In genomic region chr1:236282719-236283118, GRCh38 we compare ENCODE assay signal across 9 cellular contexts. TPM values are rescaled to one million over a fixed set of nuclear protein-coding genes. Genes with fewer than 3 reads are reported as not detected.
DNase-seq lines count a peak whose midpoint lies in the region; ATAC-seq and TF ChIP-seq lines count a peak whose summit lies in the region.
"Had no signal": no experiment of that assay in that cellular context is flagged by ENCODE, and none has a peak within 500 bp of the region (broad histone marks: within the 10 kb centered on the region; RNA-seq: fewer than 3 reads in every experiment).

No MANE protein-coding gene starts in this region.

- H3K27me3 ChIP-seq in lower lobe of right lung (ENCODE audit: low read depth) (peaks cover 7% of the 10 kb centered on the region), tibial nerve (peaks cover 0 to 9% of the 10 kb centered on the region in 2 donors)

- H3K27ac ChIP-seq in lower lobe of right lung (peak overlapping the region; percentile 80), tibial nerve (peak overlapping the region in 1 of 4 donors; percentile 87)
- H3K27ac ChIP-seq: SJSA1 had no signal

- H3K4me3 ChIP-seq in lower lobe of right lung: peak overlapping the region; percentile 70
- peak overlapping the region; percentile 72 to 91 (median 78) for H3K4me3 ChIP-seq in tibial nerve

- TF ChIP-seq POLR2A in tibial nerve (IDR thresholded peaks at IDR 0.05): no peak

- no peak for ATAC-seq in lower lobe of right lung

- CTCF ChIA-PET in activated naive CD4-positive, alpha-beta T cell treated with anti-CD3 and anti-CD28 coated beads for 36 hours (lab: Charles Lee): interaction anchor here (0.6 kb wide), 1 partner anchor 220 kb away, joined by 4 read pairs; no protein-coding TSS in a partner anchor

- no peaks in the 10 kb centered on the region for H3K36me3 Mint-ChIP-seq in activated naive CD4-positive, alpha-beta T cell treated with anti-CD3 and anti-CD28 coated beads for 36 hours (ENCODE audit: low read depth)
- H3K36me3 Mint-ChIP-seq in activated naive CD8-positive, alpha-beta T cell: no peaks in the 10 kb centered on the region

- peak overlapping the region; percentile 91 for H3K4me3 Mint-ChIP-seq in activated naive CD4-positive, alpha-beta T cell treated with anti-CD3 and anti-CD28 coated beads for 36 hours
- peak overlapping the region; percentile 92 for H3K4me3 Mint-ChIP-seq in activated naive CD8-positive, alpha-beta T cell

- intact Hi-C loops in activated naive CD4-positive, alpha-beta T cell treated with anti-CD3 and anti-CD28 coated beads for 36 hours (cut with micrococcal nuclease): loop anchor here (1.0 to 10.0 kb wide), 6 partner anchors 68 to 1268 kb away; partner anchors contain the start of genes MTR and TOMM20
- intact Hi-C loops in lower lobe of right lung (cut with DNase I): no loop called here
- intact Hi-C loops in posterior vena cava (cut with DNase I): no loop called here

- no peak for TF ChIP-seq EP300 in tibial nerve (IDR thresholded peaks at IDR 0.05)

- H3K9me3 ChIP-seq in lower lobe of right lung (no peaks in the 10 kb centered on the region), tibial nerve (no peaks in the 10 kb centered on the region)
- H3K9me3 ChIP-seq: SJSA1 had no signal

- DNase-seq in activated naive CD4-positive, alpha-beta T cell treated with anti-CD3 and anti-CD28 coated beads for 36 hours: no peak
- DNase-seq in activated naive CD4-positive, alpha-beta T cell treated with Interleukin-2 at 50 U/mL for 16 hours: no peak
- no peak for DNase-seq in lower lobe of right lung
- DNase-seq in tibial nerve (ENCODE audit: low spot score in 2 of 2): no peak
- no peak for DNase-seq in posterior vena cava (ENCODE audit: low spot score)
- no peak for DNase-seq in HuH-7 (ENCODE audit: low spot score)
- DNase-seq in mucosa of gallbladder (ENCODE audit: low spot score): no peak

- H3K27ac Mint-ChIP-seq in activated naive CD4-positive, alpha-beta T cell treated with anti-CD3 and anti-CD28 coated beads for 36 hours: no peak overlapping the region
- peak overlapping the region; percentile 94 for H3K27ac Mint-ChIP-seq in activated naive CD8-positive, alpha-beta T cell

- WGBS in tibial nerve, 2 donors: 70 to 73% methylated on average over 2 of the region's 2 CpGs

- no peak for TF ChIP-seq CTCF in lower lobe of right lung (IDR thresholded peaks at IDR 0.05)
- no peak for TF ChIP-seq CTCF in tibial nerve (IDR thresholded peaks at IDR 0.05)

- H3K4me1 ChIP-seq in lower lobe of right lung: peaks cover 16% of the 10 kb centered on the region
- peaks cover 0 to 14% (median 2%) of the 10 kb centered on the region in 4 donors for H3K4me1 ChIP-seq in tibial nerve

- H3K36me3 ChIP-seq in lower lobe of right lung: no peaks in the 10 kb centered on the region
- no peaks in the 10 kb centered on the region for H3K36me3 ChIP-seq in tibial nerve
- H3K36me3 ChIP-seq: SJSA1 had no signal

- peaks cover 1% of the 10 kb centered on the region for H3K9me3 Mint-ChIP-seq in activated naive CD4-positive, alpha-beta T cell treated with anti-CD3 and anti-CD28 coated beads for 36 hours
- H3K9me3 Mint-ChIP-seq in activated naive CD8-positive, alpha-beta T cell (ENCODE audit: low read depth): no peaks in the 10 kb centered on the region

- H3K27me3 Mint-ChIP-seq in activated naive CD4-positive, alpha-beta T cell treated with anti-CD3 and anti-CD28 coated beads for 36 hours (ENCODE audit: low read depth): no peaks in the 10 kb centered on the region
- no peaks in the 10 kb centered on the region for H3K27me3 Mint-ChIP-seq in activated naive CD8-positive, alpha-beta T cell

- peaks cover 41% of the 10 kb centered on the region for H3K4me1 Mint-ChIP-seq in activated naive CD4-positive, alpha-beta T cell treated with anti-CD3 and anti-CD28 coated beads for 36 hours (ENCODE audit: low read depth)
- H3K4me1 Mint-ChIP-seq in activated naive CD8-positive, alpha-beta T cell (ENCODE audit: low read depth): peaks cover 43% of the 10 kb centered on the region

RNA-seq across cellular contexts. Expression of gene ERO1B, which starts 1.0 kb away (rescaled TPM):
- total RNA-seq in activated naive CD4-positive, alpha-beta T cell treated with anti-CD3 and anti-CD28 coated beads for 36 hours: 1 to 10 TPM; 1.6 to 2.5 TPM
- 8.5 TPM for total RNA-seq in lower lobe of right lung
- 10 to 100 TPM; 12.9 to 16.6 (median 14.5) TPM for total RNA-seq in tibial nerve
- 10 to 100 TPM in 1 of 2 donors, 1 to 10 TPM in 1; 8.4 to 10.5 TPM for total RNA-seq in posterior vena cava
- total RNA-seq in mucosa of gallbladder: 62.1 TPM
